Comparison of ENCODE assay signal across 10 cellular contexts in genomic region chr11:70661763-70662501, GRCh38.
DNase-seq lines count a peak whose midpoint lies in the region; ATAC-seq, FAIRE-seq and TF ChIP-seq lines count a peak whose summit lies in the region.
"Had no signal": no experiment of that assay in that cellular context is flagged by ENCODE, and none has a peak within 500 bp of the region (broad histone marks: within the 10 kb centered on the region; RNA-seq: fewer than 3 reads in every experiment).

No MANE protein-coding gene starts in this region.

- no peak for FAIRE-seq in D721Med (lab: Jason Lieb, UNC)

- H3K4me1 ChIP-seq in heart left ventricle: peaks cover 0 to 28% (median 10%) of the 10 kb centered on the region in 12 donors

- peaks cover 8 to 64% (median 40%) of the 10 kb centered on the region in 9 donors for H3K27me3 ChIP-seq in heart left ventricle
- H3K27me3 ChIP-seq: ovary had no signal

- peak; percentile 36 for DNase-seq in D721Med (ENCODE audit: insufficient read length, low spot score)
- DNase-seq in SK-N-DZ (ENCODE audit: low spot score): peak; percentile 27
- DNase-seq in heart left ventricle: peak in 1 of 5 donors; percentile 32
- peak; percentile 22 to 95 (median 64) for DNase-seq in posterior cingulate gyrus
- DNase-seq in activated T-cell treated with anti-CD3 and anti-CD28 coated beads, Interleukin-2, amount 50 U/mL, for 1 hour: no peak
- DNase-seq: DMS53, ovary had no signal

- no peak for TF ChIP-seq CTCF in D721Med (IDR thresholded peaks at IDR 0.05; ENCODE audit: insufficient read depth, missing control alignments)
- no peak for TF ChIP-seq CTCF in heart left ventricle (IDR thresholded peaks at IDR 0.05)

- H3K4me3 ChIP-seq in heart left ventricle: peak overlapping the region; percentile 7 to 50 (median 39)
- H3K4me3 ChIP-seq: ovary had no signal

- intact Hi-C loops in heart left ventricle (cut with DNase I) (no loop called here), posterior cingulate gyrus (cut with DNase I) (no loop called here)

- WGBS in heart left ventricle, 4 donors: 0 to 4% (median 1%) methylated on average over 28 to 54 of the region's 54 CpGs

- ATAC-seq in heart left ventricle: peak in 1 of 4 donors; percentile 47
- no peak for ATAC-seq in HG02571 (IDR thresholded peaks at IDR 0.05; ENCODE audit: unreplicated experiment)
- no peak for ATAC-seq in HG03196 (IDR thresholded peaks at IDR 0.05; ENCODE audit: unreplicated experiment)
- ATAC-seq in HG02840 (IDR thresholded peaks at IDR 0.05; ENCODE audit: low FRiP score, unreplicated experiment): no peak

- no peaks in the 10 kb centered on the region for H3K9me3 ChIP-seq in heart left ventricle
- H3K9me3 ChIP-seq: ovary had no signal

- H3K36me3 ChIP-seq in heart left ventricle: no peaks in the 10 kb centered on the region
- H3K36me3 ChIP-seq: ovary had no signal

- no peak overlapping the region for H3K27ac ChIP-seq in heart left ventricle
- H3K27ac ChIP-seq: ovary had no signal

- no peak for TF ChIP-seq POLR2A in heart left ventricle (IDR thresholded peaks at IDR 0.05)
